In the genomic region with DNA sequence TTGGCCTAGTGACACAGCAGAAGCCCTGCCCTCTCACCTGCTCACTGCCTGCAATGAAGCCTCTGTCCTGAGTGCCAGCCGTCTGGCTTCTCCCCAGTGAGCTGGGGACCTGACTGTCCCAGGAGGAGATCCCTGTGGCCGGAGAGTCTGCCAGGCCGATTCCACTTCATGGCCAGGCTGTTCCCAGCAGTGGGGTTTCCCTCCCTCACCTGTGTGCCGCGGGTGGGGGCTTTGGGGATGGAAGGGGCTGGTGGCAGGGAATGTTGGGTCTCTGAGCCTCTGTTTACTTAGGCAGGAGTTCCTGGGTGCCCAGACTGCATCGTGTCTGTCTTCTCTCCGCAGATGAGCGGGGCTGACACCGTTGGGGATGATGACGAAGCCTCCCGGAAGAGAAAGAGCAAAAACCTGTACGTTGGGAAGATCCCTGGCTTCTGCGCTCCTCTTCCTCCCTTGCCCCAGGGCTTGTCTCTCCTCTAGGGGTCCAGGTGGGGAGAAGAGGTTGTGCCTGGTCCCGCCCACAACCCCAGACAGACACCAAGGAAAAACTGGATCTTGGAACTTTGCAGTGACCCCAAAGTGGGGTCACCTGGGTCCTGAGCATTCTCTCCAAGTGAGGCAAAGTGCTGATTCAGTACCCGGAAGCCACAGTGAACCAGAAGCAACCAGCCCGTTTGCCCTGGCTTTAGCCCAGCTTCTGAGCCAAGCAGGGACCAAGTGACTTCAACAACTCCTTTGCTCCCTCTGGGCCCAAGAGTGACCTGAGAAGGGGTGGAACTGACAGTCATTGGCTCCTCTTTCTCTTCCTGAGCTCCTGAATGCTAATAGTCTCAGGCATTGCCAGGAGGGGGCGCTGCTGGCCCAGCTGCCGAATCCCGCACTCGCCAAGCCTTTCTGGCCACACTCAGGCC, we compare ENCODE assay signal across 8 cellular contexts.
A peak's percentile ranks its signal among the peaks of the same experiment; 100 is the strongest.
DNase-seq lines count a peak whose midpoint lies in the region; ATAC-seq, FAIRE-seq and TF ChIP-seq lines count a peak whose summit lies in the region.

No MANE protein-coding gene starts in this region.

- H3K79me2 ChIP-seq in SU-DHL-6 (ENCODE audit: insufficient read depth, low read length) = no peaks in the 10 kb centered on the region

- peak; percentile 98 for TF ChIP-seq CTCF in D721Med (IDR thresholded peaks at IDR 0.05; ENCODE audit: insufficient read depth, missing control alignments)
- peak; percentile 94 for TF ChIP-seq CTCF in SU-DHL-6 (IDR thresholded peaks at IDR 0.05; ENCODE audit: insufficient read depth, low read length, poor library complexity, severe bottlenecking)

- DNase-seq in D721Med (ENCODE audit: insufficient read length, low spot score) (peak; percentile 77), LoVo (ENCODE audit: low spot score) (peak; percentile 43), amniotic epithelial cell (ENCODE audit: low read depth) (peak; percentile 51), right cardiac atrium (peak; percentile 77 to 93 (median 92)), sciatic nerve (ENCODE audit: low spot score) (peak; percentile 91)

- no peak for FAIRE-seq in D721Med (lab: Jason Lieb, UNC)

- no peak overlapping the region for H3K4me3 ChIP-seq in SU-DHL-6 (ENCODE audit: insufficient read depth, low read length, poor library complexity, severe bottlenecking)
- H3K4me3 ChIP-seq in right cardiac atrium (ENCODE audit: low read length) = no peak overlapping the region

- peaks cover 20% of the 10 kb centered on the region for H3K4me1 ChIP-seq in right cardiac atrium (ENCODE audit: control insufficient read depth, insufficient read depth, low read length)

- WGBS in right cardiac atrium = 50% methylated on average over 20 of the region's 20 CpGs

- H2AFZ ChIP-seq in SU-DHL-6 (ENCODE audit: low read depth, low read length, severe bottlenecking) = no peak overlapping the region

- H3K36me3 ChIP-seq in SU-DHL-6 (ENCODE audit: low read length) = no peaks in the 10 kb centered on the region

- ATAC-seq in GM21390 (IDR thresholded peaks at IDR 0.05; ENCODE audit: unreplicated experiment) (peak; percentile 37), right cardiac atrium (peak; percentile 5 to 6), sciatic nerve (peak; percentile 65), HG02938 (IDR thresholded peaks at IDR 0.05; ENCODE audit: unreplicated experiment) (no peak)

- H3K9me3 ChIP-seq in SU-DHL-6 (ENCODE audit: insufficient read depth, low read length) (no peaks in the 10 kb centered on the region), right cardiac atrium (ENCODE audit: control insufficient read depth, low read length) (no peaks in the 10 kb centered on the region)

- H3K4me2 ChIP-seq in SU-DHL-6 (ENCODE audit: low read depth, low read length, poor library complexity, severe bottlenecking) = no peak overlapping the region

- H3K9me2 ChIP-seq in SU-DHL-6 (replicated peaks; ENCODE audit: insufficient read depth, low read length) = no peaks in the 10 kb centered on the region

- H3K27me3 ChIP-seq in SU-DHL-6 (ENCODE audit: low read length) (no peaks in the 10 kb centered on the region), right cardiac atrium (ENCODE audit: control insufficient read depth, insufficient read depth) (no peaks in the 10 kb centered on the region)

- no peak overlapping the region for H3K9ac ChIP-seq in SU-DHL-6 (ENCODE audit: low read length)

- H3K27ac ChIP-seq in SU-DHL-6 (ENCODE audit: low read depth, low read length) = no peak overlapping the region
- H3K27ac ChIP-seq in right cardiac atrium (ENCODE audit: low read length) = peak overlapping the region; percentile 53

- intact Hi-C loops in right cardiac atrium (cut with DNase I) (loop anchor here in 3 of 4 donors (1.0 to 2.0 kb wide), 2 partner anchors 64 kb away; no protein-coding TSS in a partner anchor), sciatic nerve (cut with DNase I) (loop anchor here (2.0 kb wide), 1 partner anchor 64 kb away; no protein-coding TSS in a partner anchor)

- no peaks in the 10 kb centered on the region; the same call in 1 of the 2 replicates for H4K20me1 ChIP-seq in SU-DHL-6 (ENCODE audit: low read depth, low read length)

- H3F3A ChIP-seq in SU-DHL-6 (ENCODE audit: insufficient read depth) = no peaks in the 10 kb centered on the region; the same call in 1 of the 2 replicates
